ENCODE assay signal across 20 cellular contexts in genomic region chr1:1507305-1507704, GRCh38. TPM values are rescaled to one million over a fixed set of nuclear protein-coding genes. Genes with fewer than 3 reads are reported as not detected.
"Had no signal": no experiment of that assay in that cellular context is flagged by ENCODE, and none has a peak within 500 bp of the region (broad histone marks: within the 10 kb centered on the region; RNA-seq: fewer than 3 reads in every experiment).

No MANE protein-coding gene starts in this region.

- H3K27me3 Mint-ChIP-seq: naive thymus-derived CD8-positive, alpha-beta T cell; stimulated activated memory B cell treated with anti-CD40 and anti-IgM and Interleukin-4, amounts not matched to agents 10 μg/mL and 1 μg/mL and 100 μg/mL, for 72 hours; stimulated activated naive CD8-positive, alpha-beta T cell treated with anti-CD3 and anti-CD28 coated beads, Interleukin-15, amount 100 ng/mL, for 72 hours had no signal

- H3K27ac Mint-ChIP-seq: stimulated activated memory B cell treated with anti-CD40 and anti-IgM and Interleukin-4, amounts not matched to agents 10 μg/mL and 1 μg/mL and 100 μg/mL, for 72 hours; stimulated activated naive CD8-positive, alpha-beta T cell treated with anti-CD3 and anti-CD28 coated beads, Interleukin-15, amount 100 ng/mL, for 72 hours had no signal

- H3K27me3 ChIP-seq: dorsolateral prefrontal cortex, hepatocyte, neutrophil, spleen, testis, transverse colon had no signal

- H3K27ac ChIP-seq: dorsolateral prefrontal cortex, hepatocyte, neutrophil, spleen, testis, transverse colon had no signal

- H3K9me3 Mint-ChIP-seq: naive thymus-derived CD8-positive, alpha-beta T cell; stimulated activated memory B cell treated with anti-CD40 and anti-IgM and Interleukin-4, amounts not matched to agents 10 μg/mL and 1 μg/mL and 100 μg/mL, for 72 hours; stimulated activated naive CD8-positive, alpha-beta T cell treated with anti-CD3 and anti-CD28 coated beads, Interleukin-15, amount 100 ng/mL, for 72 hours had no signal

- H3K4me3 Mint-ChIP-seq: stimulated activated memory B cell treated with anti-CD40 and anti-IgM and Interleukin-4, amounts not matched to agents 10 μg/mL and 1 μg/mL and 100 μg/mL, for 72 hours; stimulated activated naive CD8-positive, alpha-beta T cell treated with anti-CD3 and anti-CD28 coated beads, Interleukin-15, amount 100 ng/mL, for 72 hours had no signal

- H3K36me3 Mint-ChIP-seq: naive thymus-derived CD8-positive, alpha-beta T cell; stimulated activated memory B cell treated with anti-CD40 and anti-IgM and Interleukin-4, amounts not matched to agents 10 μg/mL and 1 μg/mL and 100 μg/mL, for 72 hours had no signal

- H3K4me3 ChIP-seq: dorsolateral prefrontal cortex, hepatocyte, mucosa of descending colon, spleen, testis, transverse colon had no signal

- H3K9me3 ChIP-seq: mucosa of descending colon, neutrophil, spleen, testis, transverse colon had no signal

- H3K36me3 ChIP-seq: neutrophil, spleen, transverse colon had no signal

- DNase-seq: cortex of kidney; dorsolateral prefrontal cortex; effector CD8-positive, alpha-beta T cell; foreskin melanocyte; head of caudate nucleus; mucosa of descending colon; naive thymus-derived CD8-positive, alpha-beta T cell; posterior cingulate gyrus; spleen; stimulated activated CD4-positive, alpha-beta T cell treated with anti-CD3 and anti-CD28 coated beads, Interleukin-15, amount 100 ng/mL, for 24 hours; stimulated activated CD4-positive, alpha-beta T cell treated with anti-CD3 and anti-CD28 coated beads, Interleukin-1b, Interleukin-23, amount 100 ng/mL, for 48 hours; stimulated activated CD4-positive, alpha-beta T cell treated with anti-CD3 and anti-CD28 coated beads, Interleukin-4, amount 100 ng/mL, for 24 hours; stimulated activated naive CD8-positive, alpha-beta T cell treated with anti-CD3 and anti-CD28 coated beads, Interleukin-15, amount 100 ng/mL, for 72 hours; testis; transverse colon had no signal

- ATAC-seq: mucosa of descending colon; naive thymus-derived CD8-positive, alpha-beta T cell; sciatic nerve; stimulated activated memory B cell treated with anti-CD40 and anti-IgM and Interleukin-4, amounts not matched to agents 10 μg/mL and 1 μg/mL and 100 μg/mL, for 72 hours; stimulated activated naive CD8-positive, alpha-beta T cell treated with anti-CD3 and anti-CD28 coated beads, Interleukin-15, amount 100 ng/mL, for 72 hours had no signal

RNA-seq across cellular contexts. Expression of gene ATAD3C, which starts 57.8 kb away (rescaled TPM):
- total RNA-seq: skeletal muscle tissue had no signal
